ENCODE assay signal across 1 cellular context in genomic region chr7:149855368-149856305, GRCh38.
TF ChIP-seq lines count a peak whose summit lies in the region.

No MANE protein-coding gene starts in this region.

TF ChIP-seq in HEK293, 187 proteins besides CTCF, POLR2A, EP300 and RAD21 (continued from another document):
- TF ChIP-seq ZNF660 (tag by site-specific recombination; IDR thresholded peaks at IDR 0.05) (peak; percentile 77), GLIS2 (tag by site-specific recombination; IDR thresholded peaks at IDR 0.05) (peak; percentile 60), ZNF692 (tag by site-specific recombination; IDR thresholded peaks at IDR 0.05) (0 out of 2 replicates have a peak, but pooled peaks have one; percentile 13), EGR2 (tag by site-specific recombination; IDR thresholded peaks at IDR 0.05; ENCODE audit: low read depth) (peak; percentile 89), ZNF394 (tag by site-specific recombination; IDR thresholded peaks at IDR 0.05; ENCODE audit: borderline replicate concordance) (peak; percentile 19), ZBTB6 (tag by site-specific recombination; IDR thresholded peaks at IDR 0.05) (no peak), ZEB2 (tag by site-specific recombination; IDR thresholded peaks at IDR 0.05) (peak; percentile 11; the same call in 1 of the 2 replicates), KLF1 (tag by site-specific recombination; IDR thresholded peaks at IDR 0.05) (no peak), PRDM1 (tag by site-specific recombination; IDR thresholded peaks at IDR 0.05) (peak; percentile 74), PATZ1 (tag by site-specific recombination; IDR thresholded peaks at IDR 0.05) (peak; percentile 59)
